In the genomic region with DNA sequence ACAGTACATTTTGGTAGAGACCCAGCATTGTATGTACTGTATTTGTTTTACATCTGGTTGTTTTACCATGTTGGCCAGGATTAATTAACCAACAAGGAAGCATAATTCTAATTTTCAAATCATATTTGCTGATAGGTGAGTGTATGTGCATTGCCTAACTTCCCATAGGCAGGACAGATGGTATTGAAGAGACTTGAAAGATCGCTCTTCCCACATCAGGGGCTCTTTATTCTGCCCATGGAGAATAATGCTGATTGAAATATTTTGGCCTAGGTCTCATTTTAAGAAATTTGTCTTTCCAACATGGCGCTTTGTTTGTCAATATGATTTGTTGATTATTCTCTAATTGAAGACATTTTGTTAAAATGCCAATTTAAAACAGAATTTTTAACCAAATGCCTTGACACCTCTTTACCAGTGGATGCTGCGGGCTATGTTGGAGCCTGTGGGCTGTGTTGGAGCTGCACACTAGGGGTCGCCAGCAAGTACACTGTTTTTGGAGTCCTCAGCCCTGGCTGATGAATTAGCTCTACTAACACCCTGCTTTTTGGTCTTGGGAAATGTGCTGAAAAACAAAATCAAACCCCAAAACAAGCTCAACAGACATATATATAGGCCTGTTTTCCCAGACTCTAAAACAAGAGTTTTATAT, we compare ENCODE assay signal across 8 cellular contexts. TPM values are rescaled to one million over a fixed set of nuclear protein-coding genes. Genes with fewer than 3 reads are reported as not detected.
A peak's percentile ranks its signal among the peaks of the same experiment; 100 is the strongest.
DNase-seq lines count a peak whose midpoint lies in the region; ATAC-seq, FAIRE-seq and TF ChIP-seq lines count a peak whose summit lies in the region.

No MANE protein-coding gene starts in this region.

- H3K27ac ChIP-seq in HepG2 (ENCODE audit: extremely low read length, insufficient read depth, low read length), result no peak overlapping the region

- no peaks in the 10 kb centered on the region for H3K4me1 ChIP-seq in HepG2 (ENCODE audit: insufficient read depth, low read length)

- H3K36me3 ChIP-seq in HepG2 (replicated peaks in 1 of 2; ENCODE audit: control insufficient read depth in 1 of 2, insufficient read depth in 2 of 2, low read length in 2 of 2), result no peaks in the 10 kb centered on the region

- WGBS in HepG2 (ENCODE audit: low lambda C conversion rate), result 32% methylated on average over 4 of the region's 4 CpGs

- H3K36me3 Mint-ChIP-seq in activated naive CD8-positive, alpha-beta T cell treated with anti-CD3 and anti-CD28 coated beads for 36 hours, result no peaks in the 10 kb centered on the region

- no peaks in the 10 kb centered on the region for H3K27me3 Mint-ChIP-seq in stimulated activated naive CD8-positive, alpha-beta T cell treated with anti-CD3 and anti-CD28 coated beads, Interleukin-15, amount 100 ng/mL, for 72 hours
- H3K27me3 Mint-ChIP-seq in activated naive CD8-positive, alpha-beta T cell treated with anti-CD3 and anti-CD28 coated beads for 36 hours, result no peaks in the 10 kb centered on the region

- H3K27ac Mint-ChIP-seq in stimulated activated naive CD8-positive, alpha-beta T cell treated with anti-CD3 and anti-CD28 coated beads, Interleukin-15, amount 100 ng/mL, for 72 hours, result no peak overlapping the region
- no peak overlapping the region for H3K27ac Mint-ChIP-seq in activated naive CD8-positive, alpha-beta T cell treated with anti-CD3 and anti-CD28 coated beads for 36 hours

- POLR2A ChIA-PET in HepG2 (lab: Yijun Ruan, JAX), result no interaction called here

- peak; percentile 18 for FAIRE-seq in HepG2 (lab: Jason Lieb, UNC)

- no peaks in the 10 kb centered on the region for H3K79me2 ChIP-seq in HepG2 (ENCODE audit: insufficient read depth, low read length)

- H3K4me2 ChIP-seq in HepG2 (ENCODE audit: low read depth, low read length), result no peak overlapping the region

- no peak for TF ChIP-seq RAD21 in HepG2 (CRISPR knock-in tag; IDR thresholded peaks at IDR 0.05)

- H3K4me3 Mint-ChIP-seq in stimulated activated naive CD8-positive, alpha-beta T cell treated with anti-CD3 and anti-CD28 coated beads, Interleukin-15, amount 100 ng/mL, for 72 hours, result no peak overlapping the region
- no peak overlapping the region for H3K4me3 Mint-ChIP-seq in activated naive CD8-positive, alpha-beta T cell treated with anti-CD3 and anti-CD28 coated beads for 36 hours

- H3K9ac ChIP-seq in HepG2 (ENCODE audit: insufficient read depth, low read depth, low read length), result no peak overlapping the region

- TF ChIP-seq EP300 in HepG2 (IDR thresholded peaks at IDR 0.05; ENCODE audit: low read depth in 2 of 2, low read length in 2 of 2) (no peak), HepG2 (CRISPR knock-in tag; IDR thresholded peaks at IDR 0.05; ENCODE audit: borderline replicate concordance) (no peak)

- no peak overlapping the region for H3K4me3 ChIP-seq in HepG2 (replicated peaks in 1 of 3; ENCODE audit: insufficient read depth in 1 of 3, low read depth in 2 of 3, low read length in 3 of 3)

- DNase-seq in stimulated activated naive CD8-positive, alpha-beta T cell treated with anti-CD3 and anti-CD28 coated beads, Interleukin-15, Interleukin-2, amounts not matched to agents 100 U/mL and 50 U/mL, for 24 hours, result peak; percentile 29
- DNase-seq in stimulated activated naive CD8-positive, alpha-beta T cell treated with anti-CD3 and anti-CD28 coated beads, Interleukin-15, amount 100 ng/mL, for 72 hours, result no peak
- DNase-seq in HT1080 (ENCODE audit: low read depth) (peak; percentile 22), HepG2 (ENCODE audit: low spot score) (peak; percentile 6), NK-92 (lab: John Stamatoyannopoulos, UW; ENCODE audit: unreplicated experiment) (no peak)
- DNase-seq in activated naive CD8-positive, alpha-beta T cell treated with anti-CD3 and anti-CD28 coated beads for 36 hours, result peak; percentile 3

- in situ Hi-C loops in HepG2 (cut with HindIII; ENCODE audit: extremely low pct_ligation_motif_present, low pct_unique_long_range_greater_than_20kb), result no loop called here

- H2AFZ ChIP-seq in HepG2 (ENCODE audit: low read length), result no peak overlapping the region

- intact Hi-C loops in HepG2 (cut with micrococcal nuclease; ENCODE audit: unreplicated experiment), result loop anchor here (1.0 kb wide), 1 partner anchor 539 kb away; no protein-coding TSS in a partner anchor

- H3K27me3 ChIP-seq in HepG2 (ENCODE audit: control insufficient read depth in 1 of 2, insufficient read depth in 2 of 2, low read length in 2 of 2), result no peaks in the 10 kb centered on the region

- TF ChIP-seq POLR2A in HepG2 (IDR thresholded peaks at IDR 0.05; ENCODE audit: insufficient read depth in 1 of 2, low read depth in 2 of 2, low read length in 2 of 2), result no peak

- H3K4me1 Mint-ChIP-seq in stimulated activated naive CD8-positive, alpha-beta T cell treated with anti-CD3 and anti-CD28 coated beads, Interleukin-15, amount 100 ng/mL, for 72 hours, result no peaks in the 10 kb centered on the region
- no peaks in the 10 kb centered on the region for H3K4me1 Mint-ChIP-seq in activated naive CD8-positive, alpha-beta T cell treated with anti-CD3 and anti-CD28 coated beads for 36 hours

- H4K20me1 ChIP-seq in HepG2 (ENCODE audit: insufficient read depth, low read length), result no peaks in the 10 kb centered on the region

- H3K9me3 Mint-ChIP-seq in stimulated activated naive CD8-positive, alpha-beta T cell treated with anti-CD3 and anti-CD28 coated beads, Interleukin-15, amount 100 ng/mL, for 72 hours, result no peaks in the 10 kb centered on the region
- no peaks in the 10 kb centered on the region for H3K9me3 Mint-ChIP-seq in activated naive CD8-positive, alpha-beta T cell treated with anti-CD3 and anti-CD28 coated beads for 36 hours

- H3K9me3 ChIP-seq in HepG2 (ENCODE audit: low read length), result no peaks in the 10 kb centered on the region

- TF ChIP-seq CTCF in HepG2 (CRISPR knock-in tag; IDR thresholded peaks at IDR 0.05), result peak; percentile 57

- ATAC-seq in stimulated activated naive CD8-positive, alpha-beta T cell treated with anti-CD3 and anti-CD28 coated beads, Interleukin-15, Interleukin-2, amounts not matched to agents 100 U/mL and 50 U/mL, for 24 hours, result peak; percentile 61
- no peak for ATAC-seq in stimulated activated naive CD8-positive, alpha-beta T cell treated with anti-CD3 and anti-CD28 coated beads, Interleukin-15, amount 100 ng/mL, for 72 hours
- peak; percentile 95 for ATAC-seq in HepG2
- ATAC-seq in GM21528 (IDR thresholded peaks at IDR 0.05; ENCODE audit: low FRiP score, unreplicated experiment), result no peak
- ATAC-seq in HG02610 (IDR thresholded peaks at IDR 0.05; ENCODE audit: unreplicated experiment), result no peak

- CTCF ChIA-PET in HepG2 (lab: Yijun Ruan, JAX; ENCODE audit: low intra/inter-chr PET ratio, low total read pairs), result no interaction called here

- no TSS peak for BruUV-seq in HepG2 (replicated peaks; lab: Mats Ljungman, UMichigan)

RNA-seq across cellular contexts. Expression of a gene that starts 5.3 kb away (rescaled TPM):
- total RNA-seq in HT1080 (2014; rRNA removed; shearing (Covaris generic)), result not detected in 2 replicates
- polyA plus RNA-seq in HT1080 (2015; cell fraction: cytosol; rRNA removed), result not detected in 2 replicates
- polyA plus RNA-seq in HT1080 (2015; cell fraction: nucleus; rRNA removed), result not detected in 2 replicates
- total RNA-seq in activated naive CD8-positive, alpha-beta T cell treated with anti-CD3 and anti-CD28 coated beads for 36 hours, result not detected
- not detected in 2 replicates for total RNA-seq in HepG2 (2016; rRNA removed; fragmentation: Illumina TruSeq; extraction: Trizol)
- not detected in 2 replicates for total RNA-seq in HepG2 (2016; cell fraction: cytosol; rRNA removed; fragmentation: Illumina TruSeq; extraction: Trizol; ENCODE audit: low read depth)
- total RNA-seq in HepG2 (2016; cell fraction: insoluble cytoplasmic fraction; rRNA removed; fragmentation: Illumina TruSeq; extraction: Trizol), result not detected in 2 replicates
- not detected in 2 replicates for total RNA-seq in HepG2 (2016; cell fraction: membrane; rRNA removed; fragmentation: Illumina TruSeq; extraction: Trizol)
- not detected in 2 replicates for total RNA-seq in HepG2 (2016; cell fraction: nucleus; rRNA removed; fragmentation: Illumina TruSeq; extraction: Trizol)
- polyA plus RNA-seq in HepG2 (2011; rRNA removed), result not detected in 2 replicates
- not detected in 2 replicates for polyA plus RNA-seq in HepG2 (2011; cell fraction: cytosol; rRNA removed)
- polyA plus RNA-seq in HepG2 (2011; cell fraction: nucleus; rRNA removed), result not detected in 2 replicates
- polyA plus RNA-seq in HepG2 (2012), result not detected in 2 replicates
- not detected in 2 replicates for polyA plus RNA-seq in HepG2 (2016; cell fraction: cytosol; fragmentation: Illumina TruSeq; extraction: Trizol; ENCODE audit: low read depth)
- polyA plus RNA-seq in HepG2 (2016; cell fraction: insoluble cytoplasmic fraction; fragmentation: Illumina TruSeq; extraction: Trizol; ENCODE audit: low read depth), result not detected in 2 replicates
- not detected in 2 replicates for polyA plus RNA-seq in HepG2 (2016; cell fraction: membrane; fragmentation: Illumina TruSeq; extraction: Trizol; ENCODE audit: low read depth)
- polyA plus RNA-seq in HepG2 (2016; cell fraction: nucleus; fragmentation: Illumina TruSeq; extraction: Trizol; ENCODE audit: insufficient read depth, low read depth), result not detected in 2 replicates
- polyA minus RNA-seq in HepG2 (2011; rRNA and poly(A)+ RNA removed; ENCODE audit: low replicate concordance), result not detected in 2 replicates
- not detected in 2 replicates for polyA minus RNA-seq in HepG2 (2011; cell fraction: cytosol; rRNA and poly(A)+ RNA removed)
- not detected in 2 replicates for polyA minus RNA-seq in HepG2 (2011; cell fraction: nucleus; rRNA and poly(A)+ RNA removed)

RNA-seq across cellular contexts. Expression of a gene that starts 49.9 kb away (rescaled TPM):
- not detected in 2 replicates for total RNA-seq in HT1080 (2014; rRNA removed; shearing (Covaris generic))
- not detected in 2 replicates for polyA plus RNA-seq in HT1080 (2015; cell fraction: cytosol; rRNA removed)
- not detected in 2 replicates for polyA plus RNA-seq in HT1080 (2015; cell fraction: nucleus; rRNA removed)
- not detected for total RNA-seq in activated naive CD8-positive, alpha-beta T cell treated with anti-CD3 and anti-CD28 coated beads for 36 hours
- total RNA-seq in HepG2 (2016; rRNA removed; fragmentation: Illumina TruSeq; extraction: Trizol), result not detected in 2 replicates
- total RNA-seq in HepG2 (2016; cell fraction: cytosol; rRNA removed; fragmentation: Illumina TruSeq; extraction: Trizol; ENCODE audit: low read depth), result not detected in 2 replicates
- total RNA-seq in HepG2 (2016; cell fraction: insoluble cytoplasmic fraction; rRNA removed; fragmentation: Illumina TruSeq; extraction: Trizol), result not detected in 2 replicates
- not detected in 2 replicates for total RNA-seq in HepG2 (2016; cell fraction: membrane; rRNA removed; fragmentation: Illumina TruSeq; extraction: Trizol)
- not detected in 2 replicates for total RNA-seq in HepG2 (2016; cell fraction: nucleus; rRNA removed; fragmentation: Illumina TruSeq; extraction: Trizol)
- not detected in 2 replicates for polyA plus RNA-seq in HepG2 (2011; rRNA removed)
- not detected in 2 replicates for polyA plus RNA-seq in HepG2 (2011; cell fraction: cytosol; rRNA removed)
- not detected in 2 replicates for polyA plus RNA-seq in HepG2 (2011; cell fraction: nucleus; rRNA removed)
- not detected in 2 replicates for polyA plus RNA-seq in HepG2 (2012)
- polyA plus RNA-seq in HepG2 (2016; cell fraction: cytosol; fragmentation: Illumina TruSeq; extraction: Trizol; ENCODE audit: low read depth), result not detected in 2 replicates
- not detected in 2 replicates for polyA plus RNA-seq in HepG2 (2016; cell fraction: insoluble cytoplasmic fraction; fragmentation: Illumina TruSeq; extraction: Trizol; ENCODE audit: low read depth)
- not detected in 2 replicates for polyA plus RNA-seq in HepG2 (2016; cell fraction: membrane; fragmentation: Illumina TruSeq; extraction: Trizol; ENCODE audit: low read depth)
- not detected in 2 replicates for polyA plus RNA-seq in HepG2 (2016; cell fraction: nucleus; fragmentation: Illumina TruSeq; extraction: Trizol; ENCODE audit: insufficient read depth, low read depth)
- not detected in 2 replicates for polyA minus RNA-seq in HepG2 (2011; rRNA and poly(A)+ RNA removed; ENCODE audit: low replicate concordance)
- not detected in 2 replicates for polyA minus RNA-seq in HepG2 (2011; cell fraction: cytosol; rRNA and poly(A)+ RNA removed)
- polyA minus RNA-seq in HepG2 (2011; cell fraction: nucleus; rRNA and poly(A)+ RNA removed), result not detected in 2 replicates

Comparison
In these comparisons a context has a peak if more than half of its experiments do, and no peak if none do; other contexts are left out.
1. ATAC-seq: peak in stimulated activated naive CD8-positive, alpha-beta T cell treated with anti-CD3 and anti-CD28 coated beads, Interleukin-15, Interleukin-2, amounts not matched to agents 100 U/mL and 50 U/mL, for 24 hours (single experiment) and HepG2 (single experiment); none in stimulated activated naive CD8-positive, alpha-beta T cell treated with anti-CD3 and anti-CD28 coated beads, Interleukin-15, amount 100 ng/mL, for 72 hours (single experiment), GM21528 (single experiment) and HG02610 (single experiment).
2. DNase-seq: peak in stimulated activated naive CD8-positive, alpha-beta T cell treated with anti-CD3 and anti-CD28 coated beads, Interleukin-15, Interleukin-2, amounts not matched to agents 100 U/mL and 50 U/mL, for 24 hours (single experiment), HT1080 (single experiment), activated naive CD8-positive, alpha-beta T cell treated with anti-CD3 and anti-CD28 coated beads for 36 hours (single experiment) and HepG2 (single experiment); none in stimulated activated naive CD8-positive, alpha-beta T cell treated with anti-CD3 and anti-CD28 coated beads, Interleukin-15, amount 100 ng/mL, for 72 hours (0 of 2) and NK-92 (single experiment).